Comparison of ENCODE assay signal across 8 cellular contexts in genomic region chr3:156675744-156676466, GRCh38. TPM values are rescaled to one million over a fixed set of nuclear protein-coding genes. Genes with fewer than 3 reads are reported as not detected.
DNase-seq lines count a peak whose midpoint lies in the region; ATAC-seq, FAIRE-seq and TF ChIP-seq lines count a peak whose summit lies in the region.

No MANE protein-coding gene starts in this region.

- peak overlapping the region; percentile 43 for H3K56ac ChIP-seq in H1 (replicated peaks; ENCODE audit: insufficient read length, low read depth, low read length)

- no peak overlapping the region for H2BK5ac ChIP-seq in H1 (ENCODE audit: low read depth, low read length)

- H3K27me3 Mint-ChIP-seq in activated CD4-positive, alpha-beta T cell treated with anti-CD3 and anti-CD28 coated beads, Interleukin-2, amount 10 ng/mL, durations not matched to agents 7 days and 5 days = no peaks in the 10 kb centered on the region

- peaks cover 0 to 23% of the 10 kb centered on the region in 2 experiments; a peak in 2 of 4 replicates for H3K79me2 ChIP-seq in H1 (ENCODE audit: control insufficient read depth in 1 of 2, insufficient read depth in 2 of 2, low read length in 2 of 2)

- TF ChIP-seq CTCF in H1 (IDR thresholded peaks at IDR 0.05; ENCODE audit: control extremely low read depth in 1 of 3, insufficient read depth in 1 of 3, low read depth in 1 of 3, low read length in 3 of 3) (no peak), tibial artery (IDR thresholded peaks at IDR 0.05) (no peak)

- ATAC-seq in GM18858 (IDR thresholded peaks at IDR 0.05; ENCODE audit: unreplicated experiment) = no peak

- CTCF ChIA-PET in activated CD4-positive, alpha-beta T cell treated with anti-CD3 and anti-CD28 coated beads, Interleukin-2, amount 10 ng/mL, durations not matched to agents 7 days and 5 days (lab: Charles Lee) = interaction anchor here (0.5 to 4.2 kb wide), 10 partner anchors 12 to 735 kb away, joined by 3 to 28 read pairs (median 4); partner anchors contain the start of genes CCNL1 and SSR3
- CTCF ChIA-PET in H1 (lab: Charles Lee; ENCODE audit: partially characterized antibody) = interaction anchor here (0.8 to 2.4 kb wide), 26 partner anchors 9 to 524 kb away, joined by 3 to 6 read pairs (median 3); partner anchors contain the start of genes LEKR1 and SSR3

- H3K4me2 ChIP-seq in H1 (ENCODE audit: insufficient read depth in 1 of 2, low read depth in 2 of 2, low read length in 2 of 2) = peak overlapping the region; percentile 84 to 92

- no peaks in the 10 kb centered on the region; a peak in 1 of 7 replicates for H3K27me3 ChIP-seq in H1 (replicated peaks in 1 of 4; ENCODE audit: control insufficient read depth in 3 of 4, extremely low read depth in 1 of 4, insufficient read depth in 3 of 4, low read length in 3 of 4)
- no peaks in the 10 kb centered on the region for H3K27me3 ChIP-seq in mucosa of stomach (ENCODE audit: control insufficient read depth, insufficient read depth, low read length)
- H3K27me3 ChIP-seq in tibial artery = no peaks in the 10 kb centered on the region

- no peak overlapping the region for H2AK5ac ChIP-seq in H1 (ENCODE audit: low read depth, low read length)

- no peaks in the 10 kb centered on the region for H3K79me1 ChIP-seq in H1 (ENCODE audit: low read depth, low read length)

- H2BK120ac ChIP-seq in H1 (replicated peaks; ENCODE audit: low read depth, low read length) = no peak overlapping the region

- peaks cover 5% of the 10 kb centered on the region for H3K23me2 ChIP-seq in H1 (ENCODE audit: low read depth, low read length)

- no peak overlapping the region for H3K23ac ChIP-seq in H1 (ENCODE audit: insufficient read length)

- H2AFZ ChIP-seq in H1 (ENCODE audit: low read length) = peak overlapping the region; percentile 3; the same call in 1 of the 2 replicates

- no peak for TF ChIP-seq EP300 in H1 (IDR thresholded peaks at IDR 0.05; ENCODE audit: borderline replicate concordance in 1 of 2, low read depth in 2 of 2, low read length in 2 of 2)

- no peak for FAIRE-seq in H1 (lab: Jason Lieb, UNC)

- POLR2A ChIA-PET in activated CD4-positive, alpha-beta T cell treated with anti-CD3 and anti-CD28 coated beads, Interleukin-2, amount 10 ng/mL, durations not matched to agents 7 days and 5 days (lab: Charles Lee) = interaction anchor here (0.7 to 1.5 kb wide), 3 partner anchors 11 to 138 kb away, joined by 3 to 5 read pairs (median 4); partner anchors contain the start of gene SSR3
- POLR2A ChIA-PET in H1 (lab: Charles Lee; ENCODE audit: partially characterized antibody) = interaction anchor here (0.9 to 3.2 kb wide), 6 partner anchors 46 to 454 kb away, joined by 3 to 19 read pairs (median 4); partner anchors contain the start of gene SSR3

- no peak overlapping the region for H4K5ac ChIP-seq in H1 (ENCODE audit: insufficient read length, low read depth, low read length)

- no peaks in the 10 kb centered on the region for H3K9me3 Mint-ChIP-seq in activated CD4-positive, alpha-beta T cell treated with anti-CD3 and anti-CD28 coated beads, Interleukin-2, amount 10 ng/mL, durations not matched to agents 7 days and 5 days

- no peak for TF ChIP-seq RAD21 in H1 (IDR thresholded peaks at IDR 0.05 in 1 of 2, conservative IDR thresholded peaks at IDR 0.05 in 1 of 2; ENCODE audit: low read depth in 2 of 2, low read length in 2 of 2)

- H3K36me3 Mint-ChIP-seq in activated CD4-positive, alpha-beta T cell treated with anti-CD3 and anti-CD28 coated beads, Interleukin-2, amount 10 ng/mL, durations not matched to agents 7 days and 5 days (ENCODE audit: low read depth) = peaks cover 46% of the 10 kb centered on the region

- H3K27ac ChIP-seq in H1 (ENCODE audit: low read depth, low read length) = no peak overlapping the region
- peak overlapping the region; percentile 95 to 98 for H3K27ac ChIP-seq in tibial artery

- peaks cover 61% of the 10 kb centered on the region for H3K4me1 Mint-ChIP-seq in activated CD4-positive, alpha-beta T cell treated with anti-CD3 and anti-CD28 coated beads, Interleukin-2, amount 10 ng/mL, durations not matched to agents 7 days and 5 days

- no peak overlapping the region for H4K8ac ChIP-seq in H1 (ENCODE audit: extremely low read depth, insufficient read depth, low read length)

- peak overlapping the region; percentile 98 for H3K27ac Mint-ChIP-seq in activated CD4-positive, alpha-beta T cell treated with anti-CD3 and anti-CD28 coated beads, Interleukin-2, amount 10 ng/mL, durations not matched to agents 7 days and 5 days

- WGBS in H1 (ENCODE audit: extremely low coverage in 1 of 2, insufficient coverage in 1 of 2, insufficient read length in 1 of 2, insufficient replicate concordance in 2 of 2, low coverage in 1 of 2, low lambda C conversion rate in 2 of 2, missing lambda C conversion rate in 1 of 2), 2 experiments = 4% methylated on average over 25 of the region's 25 CpGs; no CpG with 5 or more reads in 1 of the 2 experiments

- H3K4me3 Mint-ChIP-seq in activated CD4-positive, alpha-beta T cell treated with anti-CD3 and anti-CD28 coated beads, Interleukin-2, amount 10 ng/mL, durations not matched to agents 7 days and 5 days = peak overlapping the region; percentile 95

- no peak; a peak in 1 of 3 replicates for TF ChIP-seq POLR2A in H1 (IDR thresholded peaks at IDR 0.05; ENCODE audit: control extremely low read depth in 1 of 2, low read depth in 2 of 2, low read length in 2 of 2)

- DNase-seq in SIG-M5 treated with dmso at 0.1 percent for 504 hours (lab: John Stamatoyannopoulos, UW; ENCODE audit: unreplicated experiment) (peak; percentile 48), SIG-M5 (lab: John Stamatoyannopoulos, UW) (no peak), NCI-H2081 treated with DMSO at 0.1 percent for 48 hours (lab: John Stamatoyannopoulos, UW) (peak; percentile 80), H1 (ENCODE audit: low read depth in 1 of 2, low spot score in 2 of 2) (no peak), tibial artery (peak; percentile 60 to 66)
- peak; percentile 16 for DNase-seq in activated CD4-positive, alpha-beta T cell treated with anti-CD3 and anti-CD28 coated beads, Interleukin-2, amount 10 ng/mL, durations not matched to agents 7 days and 5 days

- H3K4me1 ChIP-seq in H1 (replicated peaks in 1 of 4; ENCODE audit: control insufficient read depth in 3 of 4, insufficient read depth in 4 of 4, low read length in 3 of 4) = no peaks in the 10 kb centered on the region; a peak in 1 of 7 replicates
- H3K4me1 ChIP-seq in mucosa of stomach (ENCODE audit: control insufficient read depth, insufficient read depth, low read length) = peaks cover 8% of the 10 kb centered on the region
- H3K4me1 ChIP-seq in tibial artery = peaks cover 0 to 48% (median 21%) of the 10 kb centered on the region in 4 donors

- peak overlapping the region; percentile 32 to 91 (median 78) for H3K4me3 ChIP-seq in H1 (ENCODE audit: extremely low read depth in 1 of 4, insufficient read depth in 2 of 4, low read depth in 3 of 4, low read length in 4 of 4)
- H3K4me3 ChIP-seq in mucosa of stomach (ENCODE audit: low read length) = peak overlapping the region; percentile 68
- H3K4me3 ChIP-seq in tibial artery = peak overlapping the region; percentile 87 to 95

- H3K18ac ChIP-seq in H1 (ENCODE audit: extremely low read depth, low read length) = no peak overlapping the region

- no peak overlapping the region for H3K4ac ChIP-seq in H1 (replicated peaks; ENCODE audit: insufficient read length, low read depth, low read length)

- intact Hi-C loops in tibial artery (cut with DNase I; ENCODE audit: low total_unique reads) = loop anchor here (2.0 to 10.0 kb wide), 5 partner anchors 121 to 521 kb away; partner anchors contain the start of genes LEKR1 and SSR3

- peak overlapping the region; percentile 69; the same call in 1 of the 2 replicates for H2BK12ac ChIP-seq in H1 (ENCODE audit: low read depth, low read length)

- no peak overlapping the region for H4K91ac ChIP-seq in H1 (replicated peaks; ENCODE audit: insufficient read length, low read length)

- no peak overlapping the region for H2BK15ac ChIP-seq in H1 (ENCODE audit: low read length)

- H3K9me3 ChIP-seq in H1 (ENCODE audit: insufficient read depth in 2 of 2, low read depth in 1 of 2, low read length in 1 of 2) (no peaks in the 10 kb centered on the region), mucosa of stomach (ENCODE audit: control insufficient read depth, low read length) (no peaks in the 10 kb centered on the region), tibial artery (no peaks in the 10 kb centered on the region)

- H4K20me1 ChIP-seq in H1 (replicated peaks in 1 of 2; ENCODE audit: control insufficient read depth in 1 of 2, insufficient read depth in 2 of 2, low read length in 2 of 2) = no peaks in the 10 kb centered on the region

- no peak overlapping the region for H3K14ac ChIP-seq in H1 (ENCODE audit: insufficient read length)

- H2BK20ac ChIP-seq in H1 (ENCODE audit: low read length) = no peak overlapping the region

- H3K9ac ChIP-seq in H1 (replicated peaks in 1 of 4; ENCODE audit: extremely low read depth in 1 of 4, low read depth in 3 of 4, low read length in 3 of 4) (peak overlapping the region in 3 of 4 experiments; percentile 39 to 53 (median 48); a peak in 4 of 7 replicates), mucosa of stomach (ENCODE audit: low read length) (peak overlapping the region; percentile 89)

- H3K36me3 ChIP-seq in H1 (ENCODE audit: control insufficient read depth in 2 of 4, insufficient read depth in 4 of 4, low read length in 3 of 4) (peaks cover 2 to 16% (median 4%) of the 10 kb centered on the region in 4 experiments; a peak in 4 of 8 replicates), mucosa of stomach (ENCODE audit: control insufficient read depth, insufficient read depth, low read length) (peaks cover 6% of the 10 kb centered on the region), tibial artery (peaks cover 8 to 21% (median 20%) of the 10 kb centered on the region in 3 donors)

TF ChIP-seq in H1, 55 proteins besides CTCF, POLR2A, EP300 and RAD21 (continues in another document):
- no peak for TF ChIP-seq CREB1 (IDR thresholded peaks at IDR 0.05)
- TF ChIP-seq MAX (IDR thresholded peaks at IDR 0.05) = peak; percentile 39; the same call in 1 of the 2 replicates
- TF ChIP-seq TEAD4 (IDR thresholded peaks at IDR 0.05; ENCODE audit: low read depth, low read length) = no peak

RNA-seq across cellular contexts. Expression of gene TIPARP, which starts 1.5 kb away (rescaled TPM):
- 10 to 100 TPM; 58.0 to 66.0 TPM for total RNA-seq in activated CD4-positive, alpha-beta T cell treated with anti-CD3 and anti-CD28 coated beads, Interleukin-2, amount 10 ng/mL, durations not matched to agents 7 days and 5 days
- 5.5 and 5.8 TPM in 2 replicates for total RNA-seq in H1 (2021; fragmentation: NEBNext Ultra II Directional; extraction: Animal tissue kit (Norgen Biotek cat#: 25700))
- polyA plus RNA-seq in H1 (2011; rRNA removed) = 0.61 and 1.6 TPM in 2 replicates
- 1.0 TPM for polyA plus RNA-seq in H1 (2011; cell fraction: cytosol; rRNA removed)
- 1.2 TPM for polyA plus RNA-seq in H1 (2011; cell fraction: nucleus; rRNA removed)
- 1.8 to 4.1 TPM (median 2.2 TPM) in 4 replicates for polyA plus RNA-seq in H1 (2012, experiment 1 of 2)
- polyA plus RNA-seq in H1 (2012, experiment 2 of 2) = 0.38 TPM
- 3.0 TPM for polyA plus RNA-seq in H1 (2013, experiment 1 of 2)
- 2.8 TPM for polyA plus RNA-seq in H1 (2013, experiment 2 of 2)
- polyA minus RNA-seq in H1 (2011; rRNA and poly(A)+ RNA removed) = 3.2 and 5.0 TPM in 2 replicates
- polyA minus RNA-seq in H1 (2011; cell fraction: cytosol; rRNA and poly(A)+ RNA removed) = 2.2 TPM
- 13.3 TPM for polyA minus RNA-seq in H1 (2011; cell fraction: nucleus; rRNA and poly(A)+ RNA removed)

Comparison
In these comparisons a context has a peak if more than half of its experiments do, and no peak if none do; other contexts are left out.
1. DNase-seq: peak in SIG-M5 treated with dmso at 0.1 percent for 504 hours (single experiment), NCI-H2081 treated with DMSO at 0.1 percent for 48 hours (single experiment), activated CD4-positive, alpha-beta T cell treated with anti-CD3 and anti-CD28 coated beads, Interleukin-2, amount 10 ng/mL, durations not matched to agents 7 days and 5 days (single experiment) and tibial artery (2 of 2); none in SIG-M5 (single experiment) and H1 (0 of 2).
2. Peak in every context shown above with its lines, with median percentiles within 50 percentile points of each other: H3K4me3 ChIP-seq.